Comparison of ENCODE assay signal across 26 cellular contexts in genomic region chr4:148079945-148080344, GRCh38.
"Had no signal": no experiment of that assay in that cellular context is flagged by ENCODE, and none has a peak within 500 bp of the region (broad histone marks: within the 10 kb centered on the region; RNA-seq: fewer than 3 reads in every experiment).

No MANE protein-coding gene starts in this region.

- H3K9me3 ChIP-seq: mucosa of descending colon, psoas muscle, right lobe of liver had no signal

- DNase-seq: heart right ventricle; kidney glomerular epithelial cell; left cardiac atrium; midbrain; mucosa of descending colon; naive thymus-derived CD4-positive, alpha-beta T cell; psoas muscle; right lobe of liver; stimulated activated CD4-positive, alpha-beta T cell treated with anti-CD3 and anti-CD28 coated beads, Interleukin-1b, Interleukin-23, amount 100 ng/mL, for 48 hours; stimulated activated CD4-positive, alpha-beta T cell treated with anti-CD3 and anti-CD28 coated beads, Interleukin-2, amount 100 ng/mL, for 48 hours; stimulated activated CD4-positive, alpha-beta T cell treated with anti-CD3 and anti-CD28 coated beads, Interleukin-4, amount 100 ng/mL, for 4 hours; stimulated activated CD8-positive, alpha-beta memory T cell treated with anti-CD3 and anti-CD28 coated beads, Interleukin-4, amount 100 ng/mL, for 48 hours; stimulated activated naive CD4-positive, alpha-beta T cell treated with Interleukin-2 at 50 U/mL for 16 hours; stimulated activated naive CD8-positive, alpha-beta T cell treated with anti-CD3 and anti-CD28 coated beads, Interleukin-15, amount 100 ng/mL, for 72 hours; substantia nigra; uterus had no signal

- H3K27me3 Mint-ChIP-seq: memory B cell; naive thymus-derived CD4-positive, alpha-beta T cell; natural killer cell treated with Interleukin-12 subunit alpha and Interleukin-12 subunit beta and Interleukin-15 and Interleukin-18, amount 100 ng/mL, for 72 hours; stimulated activated memory B cell treated with anti-CD40 and anti-IgM and Interleukin-4, amounts not matched to agents 10 μg/mL and 1 μg/mL and 100 μg/mL, for 72 hours; stimulated activated naive CD8-positive, alpha-beta T cell treated with anti-CD3 and anti-CD28 coated beads, Interleukin-15, amount 100 ng/mL, for 72 hours; type B pancreatic cell had no signal

- H3K27me3 ChIP-seq: heart right ventricle, hepatocyte, right lobe of liver, tibial nerve, uterus had no signal

- H3K4me3 Mint-ChIP-seq: memory B cell; naive thymus-derived CD4-positive, alpha-beta T cell; natural killer cell treated with Interleukin-12 subunit alpha and Interleukin-12 subunit beta and Interleukin-15 and Interleukin-18, amount 100 ng/mL, for 72 hours; neural crest cell; stimulated activated memory B cell treated with anti-CD40 and anti-IgM and Interleukin-4, amounts not matched to agents 10 μg/mL and 1 μg/mL and 100 μg/mL, for 72 hours; stimulated activated naive CD8-positive, alpha-beta T cell treated with anti-CD3 and anti-CD28 coated beads, Interleukin-15, amount 100 ng/mL, for 72 hours; type B pancreatic cell had no signal

- H3K4me1 ChIP-seq: parathyroid adenoma, right lobe of liver, uterus had no signal

- H3K27ac Mint-ChIP-seq: memory B cell; natural killer cell treated with Interleukin-12 subunit alpha and Interleukin-12 subunit beta and Interleukin-15 and Interleukin-18, amount 100 ng/mL, for 72 hours; stimulated activated memory B cell treated with anti-CD40 and anti-IgM and Interleukin-4, amounts not matched to agents 10 μg/mL and 1 μg/mL and 100 μg/mL, for 72 hours; type B pancreatic cell had no signal

- H3K27ac ChIP-seq: heart right ventricle, hepatocyte, parathyroid adenoma, psoas muscle, right lobe of liver, tibial nerve, uterus had no signal

- H3K4me1 Mint-ChIP-seq: memory B cell; neural crest cell; stimulated activated memory B cell treated with anti-CD40 and anti-IgM and Interleukin-4, amounts not matched to agents 10 μg/mL and 1 μg/mL and 100 μg/mL, for 72 hours; stimulated activated naive CD8-positive, alpha-beta T cell treated with anti-CD3 and anti-CD28 coated beads, Interleukin-15, amount 100 ng/mL, for 72 hours had no signal

- ATAC-seq: left lobe of liver; mucosa of descending colon; naive thymus-derived CD4-positive, alpha-beta T cell; natural killer cell treated with Interleukin-12 subunit alpha and Interleukin-12 subunit beta and Interleukin-15 and Interleukin-18, amount 100 ng/mL, for 72 hours; right lobe of liver; stimulated activated memory B cell treated with anti-CD40 and anti-IgM and Interleukin-4, amounts not matched to agents 10 μg/mL and 1 μg/mL and 100 μg/mL, for 72 hours; stimulated activated naive CD8-positive, alpha-beta T cell treated with anti-CD3 and anti-CD28 coated beads, Interleukin-15, amount 100 ng/mL, for 72 hours had no signal

- H3K36me3 ChIP-seq: uterus had no signal

- H3K4me3 ChIP-seq: heart right ventricle, hepatocyte, mucosa of descending colon, psoas muscle, right lobe of liver, smooth muscle cell, tibial nerve, uterus had no signal
